Comparison of ENCODE assay signal across 8 cellular contexts in genomic region chr15:40098489-40099261, GRCh38. TPM values are rescaled to one million over a fixed set of nuclear protein-coding genes. Genes with fewer than 3 reads are reported as not detected.
DNase-seq lines count a peak whose midpoint lies in the region; ATAC-seq lines count a peak whose summit lies in the region.

No MANE protein-coding gene starts in this region.

- H3K27ac Mint-ChIP-seq in CD4-positive, CD25-positive, alpha-beta regulatory T cell = peak overlapping the region; percentile 65 to 86 (median 74)

- H3K4me3 ChIP-seq in CD4-positive, CD25-positive, alpha-beta regulatory T cell (ENCODE audit: low read depth, low read length) = peak overlapping the region; percentile 41

- H3K4me1 Mint-ChIP-seq in CD4-positive, CD25-positive, alpha-beta regulatory T cell = peaks cover 27 to 74% (median 48%) of the 10 kb centered on the region in 4 donors

- H3K36me3 Mint-ChIP-seq in CD4-positive, CD25-positive, alpha-beta regulatory T cell = peaks cover 6% of the 10 kb centered on the region

- H3K9me3 Mint-ChIP-seq in CD4-positive, CD25-positive, alpha-beta regulatory T cell = no peaks in the 10 kb centered on the region

- peak; percentile 95 to 97 for ATAC-seq in CD4-positive, CD25-positive, alpha-beta regulatory T cell (ENCODE audit: low read depth in 2 of 2)
- ATAC-seq in GM19438 (IDR thresholded peaks at IDR 0.05; ENCODE audit: low read depth, unreplicated experiment) (peak; percentile 77), HG03469 (IDR thresholded peaks at IDR 0.05; ENCODE audit: unreplicated experiment) (peak; percentile 53)

- H3K4me3 Mint-ChIP-seq in CD4-positive, CD25-positive, alpha-beta regulatory T cell = peak overlapping the region; percentile 61 to 85 (median 74)

- H3K36me3 ChIP-seq in CD4-positive, CD25-positive, alpha-beta regulatory T cell (ENCODE audit: control insufficient read depth, insufficient read depth, low read length) = no peaks in the 10 kb centered on the region

- H3K27me3 Mint-ChIP-seq in CD4-positive, CD25-positive, alpha-beta regulatory T cell = no peaks in the 10 kb centered on the region

- H3K4me1 ChIP-seq in CD4-positive, CD25-positive, alpha-beta regulatory T cell (ENCODE audit: control insufficient read depth, insufficient read depth, low read length, poor library complexity, severe bottlenecking) = peaks cover 42% of the 10 kb centered on the region

- H3K9me3 ChIP-seq in CD4-positive, CD25-positive, alpha-beta regulatory T cell (ENCODE audit: control insufficient read depth in 2 of 2, low read length in 2 of 2) = no peaks in the 10 kb centered on the region

- H3K27me3 ChIP-seq in CD4-positive, CD25-positive, alpha-beta regulatory T cell (ENCODE audit: control insufficient read depth, insufficient read depth, low read length) = no peaks in the 10 kb centered on the region

- DNase-seq in CD4-positive, CD25-positive, alpha-beta regulatory T cell = peak in 1 of 3 donors; percentile 83
- peak; percentile 85 for DNase-seq in NCI-H510A treated with DMSO at 0.1 percent for 48 hours (lab: John Stamatoyannopoulos, UW)
- peak; percentile 69 to 78 for DNase-seq in activated CD4-positive, alpha-beta T cell treated with anti-CD3 and anti-CD28 coated beads, Interleukin-2, amount 50 U/mL, for 48 hours
- DNase-seq in effector CD4-positive, alpha-beta T cell = peak; percentile 27
- DNase-seq in middle frontal gyrus (ENCODE audit: extremely low spot score, low spot score) = peak; percentile 38
- peak; percentile 27 for DNase-seq in stimulated activated CD8-positive, alpha-beta memory T cell treated with anti-CD3 and anti-CD28 coated beads, Interleukin-7, amount 100 ng/mL, for 24 hours (ENCODE audit: low read depth)

- peak overlapping the region; percentile 49 for H3K27ac ChIP-seq in CD4-positive, CD25-positive, alpha-beta regulatory T cell (ENCODE audit: insufficient read depth, low read length, poor library complexity, severe bottlenecking)

RNA-seq across cellular contexts. Expression of gene BMF, which starts 10.0 kb away (rescaled TPM):
- 8.2 TPM for total RNA-seq in CD4-positive, CD25-positive, alpha-beta regulatory T cell
- polyA plus RNA-seq in CD4-positive, CD25-positive, alpha-beta regulatory T cell = 1 to 10 TPM in 2 of 4 donors, under 1 TPM in 2; 0.86 to 1.5 (median 1.2) TPM

RNA-seq across cellular contexts. Expression of gene SRP14, which starts 59.7 kb away (rescaled TPM):
- total RNA-seq in CD4-positive, CD25-positive, alpha-beta regulatory T cell = 128 TPM
- polyA plus RNA-seq in CD4-positive, CD25-positive, alpha-beta regulatory T cell = 100 to 1,000 TPM; 800 to 928 (median 868) TPM
